Comparison of ENCODE assay signal across 2 cellular contexts in the genomic region with DNA sequence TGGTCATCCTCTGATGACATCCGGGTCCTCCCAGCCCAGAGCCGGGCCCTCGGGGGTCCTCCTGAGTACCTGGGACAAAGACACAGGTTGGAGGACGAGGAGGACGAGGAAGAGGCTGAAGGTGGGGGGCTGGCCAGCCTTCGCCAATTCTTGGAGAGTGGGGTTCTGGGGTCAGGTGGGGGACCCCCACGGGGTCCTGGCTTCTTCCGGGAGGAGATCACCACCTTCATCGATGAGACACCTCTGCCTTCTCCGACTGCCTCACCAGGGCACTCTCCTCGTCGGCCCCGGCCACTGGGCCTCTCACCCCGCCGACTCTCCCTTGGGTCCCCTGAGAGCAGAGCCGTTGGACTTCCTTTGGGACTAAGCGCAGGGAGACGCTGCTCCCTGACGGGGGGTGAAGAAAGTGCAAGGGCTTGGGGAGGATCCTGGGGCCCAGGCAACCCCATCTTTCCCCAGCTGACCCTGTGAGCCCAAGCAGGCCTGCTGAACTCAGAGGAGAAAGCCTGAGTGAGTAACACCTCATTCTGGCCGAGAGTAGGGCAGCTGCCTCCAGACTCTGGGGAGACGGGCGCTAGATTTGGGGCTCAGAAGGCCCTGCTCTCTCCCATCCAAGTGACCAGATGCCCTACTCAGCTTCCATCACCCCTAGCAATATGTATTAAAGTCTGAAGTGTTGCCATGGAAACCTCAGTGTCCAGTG.
TF ChIP-seq lines count a peak whose summit lies in the region.

No MANE protein-coding gene starts in this region.

TF ChIP-seq in IMR-90, 13 proteins besides CTCF, POLR2A, EP300 and RAD21:
- no peak for TF ChIP-seq CHD1 (IDR thresholded peaks at IDR 0.05; ENCODE audit: low read depth, low read length)
- no peak for TF ChIP-seq MAFK (IDR thresholded peaks at IDR 0.05; ENCODE audit: low read depth, low read length)
- no peak for TF ChIP-seq MAZ (IDR thresholded peaks at IDR 0.05; ENCODE audit: borderline replicate concordance, low read depth, low read length)
- TF ChIP-seq SMC3 (IDR thresholded peaks at IDR 0.05; ENCODE audit: low read depth, low read length) = no peak
- TF ChIP-seq USF2 (IDR thresholded peaks at IDR 0.05; ENCODE audit: low read depth, low read length) = no peak
- TF ChIP-seq NFE2L2 (IDR thresholded peaks at IDR 0.05; ENCODE audit: low read depth, low read length) = no peak
- TF ChIP-seq ELK1 (IDR thresholded peaks at IDR 0.05; ENCODE audit: borderline replicate concordance, low read depth, low read length) = no peak
- no peak for TF ChIP-seq MXI1 (IDR thresholded peaks at IDR 0.05; ENCODE audit: borderline replicate concordance, low read depth, low read length)
- no peak for TF ChIP-seq RCOR1 (IDR thresholded peaks at IDR 0.05; ENCODE audit: insufficient replicate concordance, low read length)
- TF ChIP-seq RFX5 (IDR thresholded peaks at IDR 0.05; ENCODE audit: low read depth, low read length) = no peak
- no peak for TF ChIP-seq BHLHE40 (IDR thresholded peaks at IDR 0.05; ENCODE audit: low read depth, low read length)

TF ChIP-seq in H1, 55 proteins besides CTCF, POLR2A, EP300 and RAD21:
- TF ChIP-seq HDAC6 (IDR thresholded peaks at IDR 0.05; ENCODE audit: low read depth, low read length) (no peak), TBP (IDR thresholded peaks at IDR 0.05; ENCODE audit: low read depth, low read length) (no peak), BCL11A (IDR thresholded peaks at IDR 0.05; ENCODE audit: low read depth in 2 of 2, low read length in 2 of 2) (no peak), ATF2 (IDR thresholded peaks at IDR 0.05; ENCODE audit: low read length) (no peak), HDAC2 (IDR thresholded peaks at IDR 0.05; ENCODE audit: borderline replicate concordance in 1 of 2, low read depth in 2 of 2, low read length in 2 of 2) (no peak), SRF (IDR thresholded peaks at IDR 0.05; ENCODE audit: low read depth, low read length) (no peak), KDM5A (IDR thresholded peaks at IDR 0.05; ENCODE audit: low read length) (no peak), ASH2L (IDR thresholded peaks at IDR 0.05; ENCODE audit: low read length) (no peak), RNF2 (IDR thresholded peaks at IDR 0.05; ENCODE audit: borderline replicate concordance, low read depth, low read length, missing control alignments, poor library complexity, severe bottlenecking) (no peak), TCF12 (IDR thresholded peaks at IDR 0.05; ENCODE audit: low read depth, low read length) (no peak), SP2 (IDR thresholded peaks at IDR 0.05; ENCODE audit: low read length) (no peak), CREB1 (IDR thresholded peaks at IDR 0.05) (no peak), CBX5 (IDR thresholded peaks at IDR 0.05; ENCODE audit: low read depth, low read length) (no peak), GTF2F1 (IDR thresholded peaks at IDR 0.05; ENCODE audit: borderline replicate concordance, low read depth, low read length) (no peak), GABPA (IDR thresholded peaks at IDR 0.05; ENCODE audit: borderline replicate concordance, insufficient read depth, low read length) (no peak), TAF1 (IDR thresholded peaks at IDR 0.05; ENCODE audit: low read depth, low read length) (no peak), EZH2 (IDR thresholded peaks at IDR 0.05; ENCODE audit: low read depth, low read length, severe bottlenecking) (no peak), SP4 (IDR thresholded peaks at IDR 0.05; ENCODE audit: low read length) (no peak)
- TF ChIP-seq, protein P1, sequence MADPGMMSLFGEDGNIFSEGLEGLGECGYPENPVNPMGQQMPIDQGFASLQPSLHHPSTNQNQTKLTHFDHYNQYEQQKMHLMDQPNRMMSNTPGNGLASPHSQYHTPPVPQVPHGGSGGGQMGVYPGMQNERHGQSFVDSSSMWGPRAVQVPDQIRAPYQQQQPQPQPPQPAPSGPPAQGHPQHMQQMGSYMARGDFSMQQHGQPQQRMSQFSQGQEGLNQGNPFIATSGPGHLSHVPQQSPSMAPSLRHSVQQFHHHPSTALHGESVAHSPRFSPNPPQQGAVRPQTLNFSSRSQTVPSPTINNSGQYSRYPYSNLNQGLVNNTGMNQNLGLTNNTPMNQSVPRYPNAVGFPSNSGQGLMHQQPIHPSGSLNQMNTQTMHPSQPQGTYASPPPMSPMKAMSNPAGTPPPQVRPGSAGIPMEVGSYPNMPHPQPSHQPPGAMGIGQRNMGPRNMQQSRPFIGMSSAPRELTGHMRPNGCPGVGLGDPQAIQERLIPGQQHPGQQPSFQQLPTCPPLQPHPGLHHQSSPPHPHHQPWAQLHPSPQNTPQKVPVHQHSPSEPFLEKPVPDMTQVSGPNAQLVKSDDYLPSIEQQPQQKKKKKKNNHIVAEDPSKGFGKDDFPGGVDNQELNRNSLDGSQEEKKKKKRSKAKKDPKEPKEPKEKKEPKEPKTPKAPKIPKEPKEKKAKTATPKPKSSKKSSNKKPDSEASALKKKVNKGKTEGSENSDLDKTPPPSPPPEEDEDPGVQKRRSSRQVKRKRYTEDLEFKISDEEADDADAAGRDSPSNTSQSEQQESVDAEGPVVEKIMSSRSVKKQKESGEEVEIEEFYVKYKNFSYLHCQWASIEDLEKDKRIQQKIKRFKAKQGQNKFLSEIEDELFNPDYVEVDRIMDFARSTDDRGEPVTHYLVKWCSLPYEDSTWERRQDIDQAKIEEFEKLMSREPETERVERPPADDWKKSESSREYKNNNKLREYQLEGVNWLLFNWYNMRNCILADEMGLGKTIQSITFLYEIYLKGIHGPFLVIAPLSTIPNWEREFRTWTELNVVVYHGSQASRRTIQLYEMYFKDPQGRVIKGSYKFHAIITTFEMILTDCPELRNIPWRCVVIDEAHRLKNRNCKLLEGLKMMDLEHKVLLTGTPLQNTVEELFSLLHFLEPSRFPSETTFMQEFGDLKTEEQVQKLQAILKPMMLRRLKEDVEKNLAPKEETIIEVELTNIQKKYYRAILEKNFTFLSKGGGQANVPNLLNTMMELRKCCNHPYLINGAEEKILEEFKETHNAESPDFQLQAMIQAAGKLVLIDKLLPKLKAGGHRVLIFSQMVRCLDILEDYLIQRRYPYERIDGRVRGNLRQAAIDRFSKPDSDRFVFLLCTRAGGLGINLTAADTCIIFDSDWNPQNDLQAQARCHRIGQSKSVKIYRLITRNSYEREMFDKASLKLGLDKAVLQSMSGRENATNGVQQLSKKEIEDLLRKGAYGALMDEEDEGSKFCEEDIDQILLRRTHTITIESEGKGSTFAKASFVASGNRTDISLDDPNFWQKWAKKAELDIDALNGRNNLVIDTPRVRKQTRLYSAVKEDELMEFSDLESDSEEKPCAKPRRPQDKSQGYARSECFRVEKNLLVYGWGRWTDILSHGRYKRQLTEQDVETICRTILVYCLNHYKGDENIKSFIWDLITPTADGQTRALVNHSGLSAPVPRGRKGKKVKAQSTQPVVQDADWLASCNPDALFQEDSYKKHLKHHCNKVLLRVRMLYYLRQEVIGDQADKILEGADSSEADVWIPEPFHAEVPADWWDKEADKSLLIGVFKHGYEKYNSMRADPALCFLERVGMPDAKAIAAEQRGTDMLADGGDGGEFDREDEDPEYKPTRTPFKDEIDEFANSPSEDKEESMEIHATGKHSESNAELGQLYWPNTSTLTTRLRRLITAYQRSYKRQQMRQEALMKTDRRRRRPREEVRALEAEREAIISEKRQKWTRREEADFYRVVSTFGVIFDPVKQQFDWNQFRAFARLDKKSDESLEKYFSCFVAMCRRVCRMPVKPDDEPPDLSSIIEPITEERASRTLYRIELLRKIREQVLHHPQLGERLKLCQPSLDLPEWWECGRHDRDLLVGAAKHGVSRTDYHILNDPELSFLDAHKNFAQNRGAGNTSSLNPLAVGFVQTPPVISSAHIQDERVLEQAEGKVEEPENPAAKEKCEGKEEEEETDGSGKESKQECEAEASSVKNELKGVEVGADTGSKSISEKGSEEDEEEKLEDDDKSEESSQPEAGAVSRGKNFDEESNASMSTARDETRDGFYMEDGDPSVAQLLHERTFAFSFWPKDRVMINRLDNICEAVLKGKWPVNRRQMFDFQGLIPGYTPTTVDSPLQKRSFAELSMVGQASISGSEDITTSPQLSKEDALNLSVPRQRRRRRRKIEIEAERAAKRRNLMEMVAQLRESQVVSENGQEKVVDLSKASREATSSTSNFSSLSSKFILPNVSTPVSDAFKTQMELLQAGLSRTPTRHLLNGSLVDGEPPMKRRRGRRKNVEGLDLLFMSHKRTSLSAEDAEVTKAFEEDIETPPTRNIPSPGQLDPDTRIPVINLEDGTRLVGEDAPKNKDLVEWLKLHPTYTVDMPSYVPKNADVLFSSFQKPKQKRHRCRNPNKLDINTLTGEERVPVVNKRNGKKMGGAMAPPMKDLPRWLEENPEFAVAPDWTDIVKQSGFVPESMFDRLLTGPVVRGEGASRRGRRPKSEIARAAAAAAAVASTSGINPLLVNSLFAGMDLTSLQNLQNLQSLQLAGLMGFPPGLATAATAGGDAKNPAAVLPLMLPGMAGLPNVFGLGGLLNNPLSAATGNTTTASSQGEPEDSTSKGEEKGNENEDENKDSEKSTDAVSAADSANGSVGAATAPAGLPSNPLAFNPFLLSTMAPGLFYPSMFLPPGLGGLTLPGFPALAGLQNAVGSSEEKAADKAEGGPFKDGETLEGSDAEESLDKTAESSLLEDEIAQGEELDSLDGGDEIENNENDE (IDR thresholded peaks at IDR 0.05; ENCODE audit: insufficient replicate concordance, low read length) = no peak
TF ChIP-seq in H1: peak in this region for 0.
